In the genomic region with DNA sequence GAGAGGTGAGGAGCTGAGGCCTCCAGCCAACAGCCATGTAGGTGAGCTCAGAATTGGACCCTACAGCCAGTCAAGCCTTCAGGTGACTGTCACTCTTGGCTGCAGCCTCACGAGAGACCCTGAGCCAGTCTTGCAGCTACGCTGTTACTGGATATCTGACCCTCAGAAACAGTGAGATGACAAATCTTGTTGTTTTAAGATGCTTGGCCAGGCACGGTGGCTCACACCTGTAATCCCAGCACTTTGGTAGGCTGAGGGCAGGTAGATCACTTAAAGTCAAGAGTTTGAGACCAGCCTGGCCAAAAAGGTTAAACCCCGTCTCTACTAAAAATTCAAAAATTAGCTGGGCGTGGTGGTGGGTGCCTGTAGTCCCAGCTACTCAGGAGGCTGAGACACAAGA, we compare ENCODE assay signal across 32 cellular contexts. TPM values are rescaled to one million over a fixed set of nuclear protein-coding genes. Genes with fewer than 3 reads are reported as not detected.
"Had no signal": no experiment of that assay in that cellular context is flagged by ENCODE, and none has a peak within 500 bp of the region (broad histone marks: within the 10 kb centered on the region; RNA-seq: fewer than 3 reads in every experiment).

No MANE protein-coding gene starts in this region.

- H3K36me3 Mint-ChIP-seq: activated naive CD4-positive, alpha-beta T cell treated with anti-CD3 and anti-CD28 coated beads, Interleukin-2, amount 50 U/mL, for 24 hours; activated naive CD8-positive, alpha-beta T cell treated with anti-CD3 and anti-CD28 coated beads for 36 hours had no signal

- DNase-seq: activated B cell treated with CpG ODN at 0.5 μM for 24 hours; activated CD4-positive, alpha-beta T cell treated with anti-CD3 and anti-CD28 coated beads for 48 hours; activated CD4-positive, alpha-beta T cell treated with anti-CD3 and anti-CD28 coated beads, Interleukin-2, amount 50 U/mL, for 1 hour; activated CD4-positive, alpha-beta T cell treated with anti-CD3 and anti-CD28 coated beads, Interleukin-2, amount 50 U/mL, for 48 hours; activated CD8-positive, alpha-beta memory T cell treated with anti-CD3 and anti-CD28 coated beads for 24 hours; activated CD8-positive, alpha-beta T cell treated with anti-CD3 and anti-CD28 coated beads for 36 hours; activated naive CD4-positive, alpha-beta T cell treated with anti-CD3 and anti-CD28 coated beads for 36 hours; activated naive CD8-positive, alpha-beta T cell treated with anti-CD3 and anti-CD28 coated beads for 36 hours; activated naive CD8-positive, alpha-beta T cell treated with anti-CD3 and anti-CD28 coated beads, Interleukin-2, amount 50 U/mL, for 24 hours; activated T-cell treated with anti-CD3 and anti-CD28 coated beads, Interleukin-2, amount 50 U/mL, for 72 hours; amygdala; aorta; body of pancreas; caudate nucleus; cerebellar nuclear complex; colonic mucosa; dorsolateral prefrontal cortex; effector memory CD4-positive, alpha-beta T cell; erythroblast; foreskin keratinocyte; gastrocnemius medialis; glutamatergic neuron; heart left ventricle; T-helper 1 cell; T-helper 17 cell; T1000; WERI-Rb-1 had no signal

- H3K4me1 ChIP-seq: adrenal gland, body of pancreas, colonic mucosa, esophagus muscularis mucosa, gastrocnemius medialis, heart left ventricle had no signal

- H3K36me3 ChIP-seq: adrenal gland, colonic mucosa, esophagus muscularis mucosa, gastrocnemius medialis, heart left ventricle, WERI-Rb-1 had no signal

- H3K4me3 ChIP-seq: adrenal gland, body of pancreas, colonic mucosa, dorsolateral prefrontal cortex, esophagus muscularis mucosa, gastrocnemius medialis, heart left ventricle had no signal

- H3K27me3 Mint-ChIP-seq: activated CD8-positive, alpha-beta T cell treated with anti-CD3 and anti-CD28 coated beads for 36 hours; activated naive CD4-positive, alpha-beta T cell treated with anti-CD3 and anti-CD28 coated beads, Interleukin-2, amount 50 U/mL, for 24 hours; T-helper 17 cell had no signal

- H3K27me3 ChIP-seq: adrenal gland, body of pancreas, colonic mucosa, foreskin keratinocyte, gastrocnemius medialis had no signal

- H3K9me3 ChIP-seq: adrenal gland, body of pancreas, colonic mucosa, esophagus muscularis mucosa, gastrocnemius medialis had no signal

- H3K27ac Mint-ChIP-seq: activated B cell treated with CpG ODN at 0.5 μM for 24 hours; activated CD8-positive, alpha-beta T cell treated with anti-CD3 and anti-CD28 coated beads for 36 hours; activated naive CD4-positive, alpha-beta T cell treated with anti-CD3 and anti-CD28 coated beads for 36 hours; activated naive CD4-positive, alpha-beta T cell treated with anti-CD3 and anti-CD28 coated beads, Interleukin-2, amount 50 U/mL, for 24 hours; activated naive CD8-positive, alpha-beta T cell treated with anti-CD3 and anti-CD28 coated beads for 36 hours; activated naive CD8-positive, alpha-beta T cell treated with anti-CD3 and anti-CD28 coated beads, Interleukin-2, amount 50 U/mL, for 24 hours; activated T-cell treated with anti-CD3 and anti-CD28 coated beads, Interleukin-2, amount 50 U/mL, for 72 hours; dendritic cell treated with granulocyte-macrophage colony-stimulating factor and Interleukin-4, amounts not matched to agents 40 ng/mL and 50 ng/mL, for 4 days; T-helper 17 cell; T-helper 2 cell treated with Interferon-gamma antibody and Interleukin-4, amounts not matched to agents 5 μg/mL and 100 μg/mL, for 36 hours had no signal

- H3K27ac ChIP-seq: adrenal gland, body of pancreas, colonic mucosa, dorsolateral prefrontal cortex, esophagus muscularis mucosa, foreskin keratinocyte, gastrocnemius medialis, heart left ventricle, WERI-Rb-1 had no signal

- H3K4me1 Mint-ChIP-seq: activated B cell treated with CpG ODN at 0.5 μM for 24 hours; activated naive CD4-positive, alpha-beta T cell treated with anti-CD3 and anti-CD28 coated beads, Interleukin-2, amount 50 U/mL, for 24 hours; activated naive CD8-positive, alpha-beta T cell treated with anti-CD3 and anti-CD28 coated beads for 36 hours; activated naive CD8-positive, alpha-beta T cell treated with anti-CD3 and anti-CD28 coated beads, Interleukin-2, amount 50 U/mL, for 24 hours; T-helper 17 cell had no signal

- H3K4me3 Mint-ChIP-seq: activated B cell treated with CpG ODN at 0.5 μM for 24 hours; activated CD8-positive, alpha-beta T cell treated with anti-CD3 and anti-CD28 coated beads for 36 hours; activated naive CD4-positive, alpha-beta T cell treated with anti-CD3 and anti-CD28 coated beads for 36 hours; activated naive CD4-positive, alpha-beta T cell treated with anti-CD3 and anti-CD28 coated beads, Interleukin-2, amount 50 U/mL, for 24 hours; activated naive CD8-positive, alpha-beta T cell treated with anti-CD3 and anti-CD28 coated beads for 36 hours; activated naive CD8-positive, alpha-beta T cell treated with anti-CD3 and anti-CD28 coated beads, Interleukin-2, amount 50 U/mL, for 24 hours; activated T-cell treated with anti-CD3 and anti-CD28 coated beads, Interleukin-2, amount 50 U/mL, for 72 hours; dendritic cell treated with granulocyte-macrophage colony-stimulating factor and Interleukin-4, amounts not matched to agents 40 ng/mL and 50 ng/mL, for 4 days; T-helper 17 cell; T-helper 2 cell treated with Interferon-gamma antibody and Interleukin-4, amounts not matched to agents 5 μg/mL and 100 μg/mL, for 36 hours had no signal

- H3K9me3 Mint-ChIP-seq: activated CD8-positive, alpha-beta T cell treated with anti-CD3 and anti-CD28 coated beads for 36 hours; activated naive CD4-positive, alpha-beta T cell treated with anti-CD3 and anti-CD28 coated beads for 36 hours; activated naive CD4-positive, alpha-beta T cell treated with anti-CD3 and anti-CD28 coated beads, Interleukin-2, amount 50 U/mL, for 24 hours; activated naive CD8-positive, alpha-beta T cell treated with anti-CD3 and anti-CD28 coated beads for 36 hours; activated naive CD8-positive, alpha-beta T cell treated with anti-CD3 and anti-CD28 coated beads, Interleukin-2, amount 50 U/mL, for 24 hours; activated T-cell treated with anti-CD3 and anti-CD28 coated beads, Interleukin-2, amount 50 U/mL, for 72 hours; dendritic cell treated with granulocyte-macrophage colony-stimulating factor and Interleukin-4, amounts not matched to agents 40 ng/mL and 50 ng/mL, for 4 days; T-helper 2 cell treated with Interferon-gamma antibody and Interleukin-4, amounts not matched to agents 5 μg/mL and 100 μg/mL, for 36 hours had no signal

RNA-seq across cellular contexts. Expression of a gene that starts 6.2 kb away (rescaled TPM):
- total RNA-seq: activated B cell treated with CpG ODN at 0.5 μM for 24 hours had no signal
